In the genomic region with DNA sequence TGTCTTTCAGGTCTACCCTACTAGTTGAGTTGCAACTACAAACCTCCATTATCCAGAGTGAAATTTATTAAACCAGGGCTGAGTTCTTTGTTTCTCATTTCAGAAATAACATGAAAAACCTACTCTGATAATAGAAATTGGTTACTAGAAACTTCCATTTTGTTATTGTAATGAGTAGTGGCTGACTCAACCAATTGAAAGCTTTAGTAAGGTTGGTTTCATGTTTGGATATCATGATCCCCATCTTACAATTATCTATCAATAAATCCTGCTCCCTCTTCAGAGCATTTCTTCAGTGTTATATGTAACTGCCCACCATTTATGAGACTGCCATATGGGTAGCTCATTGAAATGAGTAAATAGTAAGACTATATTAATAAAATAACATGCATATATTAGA, we compare ENCODE assay signal across 16 cellular contexts. TPM values are rescaled to one million over a fixed set of nuclear protein-coding genes. Genes with fewer than 3 reads are reported as not detected.
DNase-seq lines count a peak whose midpoint lies in the region; ATAC-seq, FAIRE-seq and TF ChIP-seq lines count a peak whose summit lies in the region.
"Had no signal": no experiment of that assay in that cellular context is flagged by ENCODE, and none has a peak within 500 bp of the region (broad histone marks: within the 10 kb centered on the region; RNA-seq: fewer than 3 reads in every experiment).

No MANE protein-coding gene starts in this region.

- H3K36me3 ChIP-seq in heart left ventricle: peaks cover 0 to 12% (median 5%) of the 10 kb centered on the region in 9 donors

- H3K9me3 ChIP-seq in heart left ventricle: no peaks in the 10 kb centered on the region

- peaks cover 48% of the 10 kb centered on the region for H3K36me3 Mint-ChIP-seq in activated CD8-positive, alpha-beta T cell treated with anti-CD3 and anti-CD28 coated beads for 36 hours (ENCODE audit: low read depth)
- H3K36me3 Mint-ChIP-seq in activated CD8-positive, alpha-beta T cell treated with anti-CD3 and anti-CD28 coated beads, Interleukin-2, amount 10 ng/mL, durations not matched to agents 7 days and 5 days (ENCODE audit: low read depth): peaks cover 54% of the 10 kb centered on the region
- peaks cover 71% of the 10 kb centered on the region for H3K36me3 Mint-ChIP-seq in activated T-helper 17 cell treated with anti-CD3 and anti-CD28 coated beads, Interleukin-2, amount 50 U/mL, for 72 hours (ENCODE audit: low read depth)
- peaks cover 52% of the 10 kb centered on the region for H3K36me3 Mint-ChIP-seq in stimulated activated effector memory CD8-positive, alpha-beta T cell treated with anti-CD3 and anti-CD28 coated beads, Interleukin-12 subunit alpha, Interleukin-12 subunit beta, amount 100 ng/mL, for 72 hours

- TF ChIP-seq CTCF in activated CD8-positive, alpha-beta T cell treated with anti-CD3 and anti-CD28 coated beads for 36 hours (IDR thresholded peaks at IDR 0.05): no peak
- TF ChIP-seq CTCF in heart left ventricle (IDR thresholded peaks at IDR 0.05): no peak

- no peaks in the 10 kb centered on the region for H3K9me3 Mint-ChIP-seq in activated CD8-positive, alpha-beta T cell treated with anti-CD3 and anti-CD28 coated beads for 36 hours
- H3K9me3 Mint-ChIP-seq in activated CD8-positive, alpha-beta T cell treated with anti-CD3 and anti-CD28 coated beads, Interleukin-2, amount 10 ng/mL, durations not matched to agents 7 days and 5 days (ENCODE audit: insufficient read depth): no peaks in the 10 kb centered on the region
- no peaks in the 10 kb centered on the region for H3K9me3 Mint-ChIP-seq in activated T-helper 17 cell treated with anti-CD3 and anti-CD28 coated beads, Interleukin-2, amount 50 U/mL, for 72 hours
- no peaks in the 10 kb centered on the region for H3K9me3 Mint-ChIP-seq in stimulated activated effector memory CD8-positive, alpha-beta T cell treated with anti-CD3 and anti-CD28 coated beads, Interleukin-12 subunit alpha, Interleukin-12 subunit beta, amount 100 ng/mL, for 72 hours
- H3K9me3 Mint-ChIP-seq: CD14-positive monocyte; CD4-positive, alpha-beta memory T cell; H9 had no signal

- ATAC-seq in activated CD8-positive, alpha-beta T cell treated with anti-CD3 and anti-CD28 coated beads for 36 hours: peak; percentile 30
- ATAC-seq in activated CD8-positive, alpha-beta T cell treated with anti-CD3 and anti-CD28 coated beads, Interleukin-2, amount 10 ng/mL, durations not matched to agents 7 days and 5 days: no peak
- ATAC-seq in activated T-helper 17 cell treated with anti-CD3 and anti-CD28 coated beads, Interleukin-2, amount 50 U/mL, for 72 hours (replicated peaks): peak; percentile 60
- peak; percentile 59 for ATAC-seq in stimulated activated effector memory CD8-positive, alpha-beta T cell treated with anti-CD3 and anti-CD28 coated beads, Interleukin-12 subunit alpha, Interleukin-12 subunit beta, amount 100 ng/mL, for 72 hours
- no peak for ATAC-seq in heart left ventricle
- ATAC-seq: GM12878, K562 had no signal

- H3K4me1 ChIP-seq in heart left ventricle: peaks cover 0 to 93% (median 27%) of the 10 kb centered on the region in 12 donors

- no peaks in the 10 kb centered on the region for H3K27me3 Mint-ChIP-seq in activated CD8-positive, alpha-beta T cell treated with anti-CD3 and anti-CD28 coated beads for 36 hours
- no peaks in the 10 kb centered on the region for H3K27me3 Mint-ChIP-seq in activated CD8-positive, alpha-beta T cell treated with anti-CD3 and anti-CD28 coated beads, Interleukin-2, amount 10 ng/mL, durations not matched to agents 7 days and 5 days (ENCODE audit: low read depth)
- H3K27me3 Mint-ChIP-seq in activated T-helper 17 cell treated with anti-CD3 and anti-CD28 coated beads, Interleukin-2, amount 50 U/mL, for 72 hours: no peaks in the 10 kb centered on the region
- H3K27me3 Mint-ChIP-seq: CD4-positive, alpha-beta memory T cell had no signal

- POLR2A ChIA-PET in activated CD8-positive, alpha-beta T cell treated with anti-CD3 and anti-CD28 coated beads for 36 hours (lab: Charles Lee): interaction anchor here (0.5 to 0.7 kb wide), 2 partner anchors 10 to 41 kb away, joined by 3 read pairs; no protein-coding TSS in a partner anchor
- POLR2A ChIA-PET in activated CD8-positive, alpha-beta T cell treated with anti-CD3 and anti-CD28 coated beads, Interleukin-2, amount 10 ng/mL, durations not matched to agents 7 days and 5 days (lab: Charles Lee): no interaction called here

- peak overlapping the region; percentile 36 for H3K27ac Mint-ChIP-seq in activated CD8-positive, alpha-beta T cell treated with anti-CD3 and anti-CD28 coated beads for 36 hours
- H3K27ac Mint-ChIP-seq in activated CD8-positive, alpha-beta T cell treated with anti-CD3 and anti-CD28 coated beads, Interleukin-2, amount 10 ng/mL, durations not matched to agents 7 days and 5 days: no peak overlapping the region
- H3K27ac Mint-ChIP-seq in activated T-helper 17 cell treated with anti-CD3 and anti-CD28 coated beads, Interleukin-2, amount 50 U/mL, for 72 hours: peak overlapping the region; percentile 78
- H3K27ac Mint-ChIP-seq in stimulated activated effector memory CD8-positive, alpha-beta T cell treated with anti-CD3 and anti-CD28 coated beads, Interleukin-12 subunit alpha, Interleukin-12 subunit beta, amount 100 ng/mL, for 72 hours: no peak overlapping the region
- H3K27ac Mint-ChIP-seq: CD14-positive monocyte, H9 had no signal

- peaks cover 73% of the 10 kb centered on the region for H3K4me1 Mint-ChIP-seq in activated CD8-positive, alpha-beta T cell treated with anti-CD3 and anti-CD28 coated beads for 36 hours (ENCODE audit: low read depth)
- H3K4me1 Mint-ChIP-seq in activated CD8-positive, alpha-beta T cell treated with anti-CD3 and anti-CD28 coated beads, Interleukin-2, amount 10 ng/mL, durations not matched to agents 7 days and 5 days (ENCODE audit: low read depth): peaks cover 37% of the 10 kb centered on the region
- peaks cover 57% of the 10 kb centered on the region for H3K4me1 Mint-ChIP-seq in activated T-helper 17 cell treated with anti-CD3 and anti-CD28 coated beads, Interleukin-2, amount 50 U/mL, for 72 hours
- peaks cover 71% of the 10 kb centered on the region for H3K4me1 Mint-ChIP-seq in stimulated activated effector memory CD8-positive, alpha-beta T cell treated with anti-CD3 and anti-CD28 coated beads, Interleukin-12 subunit alpha, Interleukin-12 subunit beta, amount 100 ng/mL, for 72 hours

- H3K4me3 Mint-ChIP-seq in activated CD8-positive, alpha-beta T cell treated with anti-CD3 and anti-CD28 coated beads for 36 hours: no peak overlapping the region
- no peak overlapping the region for H3K4me3 Mint-ChIP-seq in activated CD8-positive, alpha-beta T cell treated with anti-CD3 and anti-CD28 coated beads, Interleukin-2, amount 10 ng/mL, durations not matched to agents 7 days and 5 days
- H3K4me3 Mint-ChIP-seq in activated T-helper 17 cell treated with anti-CD3 and anti-CD28 coated beads, Interleukin-2, amount 50 U/mL, for 72 hours: peak overlapping the region; percentile 29
- no peak overlapping the region for H3K4me3 Mint-ChIP-seq in stimulated activated effector memory CD8-positive, alpha-beta T cell treated with anti-CD3 and anti-CD28 coated beads, Interleukin-12 subunit alpha, Interleukin-12 subunit beta, amount 100 ng/mL, for 72 hours
- H3K4me3 Mint-ChIP-seq: CD14-positive monocyte, H9 had no signal

- peak; percentile 80 for FAIRE-seq in GM12892 (lab: Jason Lieb, UNC)
- FAIRE-seq: GM12878, H1, HTR-8/SVneo, K562 had no signal

- H3K27me3 ChIP-seq in heart left ventricle: no peaks in the 10 kb centered on the region

- H3K27ac ChIP-seq in heart left ventricle: no peak overlapping the region

- CTCF ChIA-PET in activated CD8-positive, alpha-beta T cell treated with anti-CD3 and anti-CD28 coated beads for 36 hours (lab: Charles Lee): interaction anchor here (1.3 kb wide), 1 partner anchor 14 kb away, joined by 4 read pairs; no protein-coding TSS in a partner anchor
- CTCF ChIA-PET in activated CD8-positive, alpha-beta T cell treated with anti-CD3 and anti-CD28 coated beads, Interleukin-2, amount 10 ng/mL, durations not matched to agents 7 days and 5 days (lab: Charles Lee): no interaction called here

- H3K4me3 ChIP-seq in heart left ventricle: no peak overlapping the region
- H3K4me3 ChIP-seq: GM12878, K562 had no signal

- no peak for DNase-seq in activated CD8-positive, alpha-beta T cell treated with anti-CD3 and anti-CD28 coated beads for 36 hours
- DNase-seq in activated CD8-positive, alpha-beta T cell treated with anti-CD3 and anti-CD28 coated beads, Interleukin-2, amount 10 ng/mL, durations not matched to agents 7 days and 5 days: no peak
- DNase-seq in GM12892 (ENCODE audit: insufficient read length): no peak
- DNase-seq in stimulated activated effector memory CD8-positive, alpha-beta T cell treated with anti-CD3 and anti-CD28 coated beads, Interleukin-12 subunit alpha, Interleukin-12 subunit beta, amount 100 ng/mL, for 72 hours (ENCODE audit: low spot score in 2 of 2): no peak
- DNase-seq in heart left ventricle: no peak
- DNase-seq in GF-D8 (lab: John Stamatoyannopoulos, UW): no peak
- DNase-seq: ACHN; CD4-positive, alpha-beta memory T cell; H9; IMR-90 had no signal

- intact Hi-C loops in activated CD8-positive, alpha-beta T cell treated with anti-CD3 and anti-CD28 coated beads for 36 hours (cut with micrococcal nuclease): no loop called here
- intact Hi-C loops in heart left ventricle (cut with DNase I): loop anchor here in 1 of 10 donors (5.0 kb wide), 1 partner anchor 34 kb away; no protein-coding TSS in a partner anchor

- TF ChIP-seq POLR2A in GM12892 (IDR thresholded peaks at IDR 0.05; ENCODE audit: low read depth, low read length) (no peak), heart left ventricle (IDR thresholded peaks at IDR 0.05) (no peak)

RNA-seq across cellular contexts. Expression of a gene that starts 16.9 kb away (rescaled TPM):
- total RNA-seq in activated CD8-positive, alpha-beta T cell treated with anti-CD3 and anti-CD28 coated beads for 36 hours: 10 to 100 TPM; 53.5 to 55.3 TPM
- 10 to 100 TPM; 63.6 to 69.8 TPM for total RNA-seq in activated CD8-positive, alpha-beta T cell treated with anti-CD3 and anti-CD28 coated beads, Interleukin-2, amount 10 ng/mL, durations not matched to agents 7 days and 5 days
- polyA plus RNA-seq in GM12892 (2012; ENCODE audit: missing spikeins): 76.6 TPM
- total RNA-seq in activated T-helper 17 cell treated with anti-CD3 and anti-CD28 coated beads, Interleukin-2, amount 50 U/mL, for 72 hours: 10 to 100 TPM; 64.1 to 97.3 TPM
- total RNA-seq in heart left ventricle: 10 to 100 TPM; 20.6 to 51.8 (median 34.5) TPM
- 10 to 100 TPM; 11.2 to 12.6 TPM for polyA plus RNA-seq in heart left ventricle

Comparison
In these comparisons a context has a peak if more than half of its experiments do, and no peak if none do; other contexts are left out.
1. ATAC-seq: peak in activated CD8-positive, alpha-beta T cell treated with anti-CD3 and anti-CD28 coated beads for 36 hours (single experiment), activated T-helper 17 cell treated with anti-CD3 and anti-CD28 coated beads, Interleukin-2, amount 50 U/mL, for 72 hours (single experiment) and stimulated activated effector memory CD8-positive, alpha-beta T cell treated with anti-CD3 and anti-CD28 coated beads, Interleukin-12 subunit alpha, Interleukin-12 subunit beta, amount 100 ng/mL, for 72 hours (single experiment); none in activated CD8-positive, alpha-beta T cell treated with anti-CD3 and anti-CD28 coated beads, Interleukin-2, amount 10 ng/mL, durations not matched to agents 7 days and 5 days (single experiment) and heart left ventricle (0 of 4).
2. H3K27ac Mint-ChIP-seq: peak in activated CD8-positive, alpha-beta T cell treated with anti-CD3 and anti-CD28 coated beads for 36 hours (single experiment) and activated T-helper 17 cell treated with anti-CD3 and anti-CD28 coated beads, Interleukin-2, amount 50 U/mL, for 72 hours (single experiment); none in activated CD8-positive, alpha-beta T cell treated with anti-CD3 and anti-CD28 coated beads, Interleukin-2, amount 10 ng/mL, durations not matched to agents 7 days and 5 days (single experiment) and stimulated activated effector memory CD8-positive, alpha-beta T cell treated with anti-CD3 and anti-CD28 coated beads, Interleukin-12 subunit alpha, Interleukin-12 subunit beta, amount 100 ng/mL, for 72 hours (single experiment).